In genomic region chr10:614772-615582, GRCh38 we compare ENCODE assay signal across 14 cellular contexts.
DNase-seq lines count a peak whose midpoint lies in the region; ATAC-seq and TF ChIP-seq lines count a peak whose summit lies in the region.
"Had no signal": no experiment of that assay in that cellular context is flagged by ENCODE, and none has a peak within 500 bp of the region (broad histone marks: within the 10 kb centered on the region; RNA-seq: fewer than 3 reads in every experiment).

No MANE protein-coding gene starts in this region.

- peak; percentile 43 to 58 for ATAC-seq in left cardiac atrium
- ATAC-seq: WTC11 had no signal

- no peak for TF ChIP-seq EP300 in transverse colon (IDR thresholded peaks at IDR 0.05; ENCODE audit: low read depth)

- H3K9me3 ChIP-seq in osteoblast (ENCODE audit: low read depth, low read length) (no peaks in the 10 kb centered on the region), transverse colon (no peaks in the 10 kb centered on the region)
- H3K9me3 ChIP-seq: vagina had no signal

- no peak for TF ChIP-seq CTCF in osteoblast (IDR thresholded peaks at IDR 0.05; ENCODE audit: extremely low read depth, low read depth, low read length)
- no peak for TF ChIP-seq CTCF in transverse colon (IDR thresholded peaks at IDR 0.05)

- peaks cover 29% of the 10 kb centered on the region for H4K20me1 ChIP-seq in osteoblast (ENCODE audit: insufficient read depth, low read length)

- DNase-seq in left cardiac atrium = peak; percentile 47
- no peak for DNase-seq in cardiac septum (ENCODE audit: low spot score)
- DNase-seq in globus pallidus (ENCODE audit: low spot score) = peak; percentile 94
- DNase-seq in osteoblast (ENCODE audit: insufficient read length, low spot score, missing footprints) = no peak
- no peak for DNase-seq in transverse colon
- no peak for DNase-seq in cerebellar nuclear complex (lab: John Stamatoyannopoulos, UW)
- no peak for DNase-seq in SW480 (ENCODE audit: low spot score)
- no peak for DNase-seq in activated naive CD4-positive, alpha-beta T cell treated with Interleukin-2 at 50 U/mL for 16 hours
- DNase-seq: DMS79, mesendoderm had no signal

- intact Hi-C loops in left cardiac atrium (cut with DNase I) (no loop called here), cardiac septum (cut with DNase I) (loop anchor here (10.0 kb wide), 1 partner anchor 100 kb away; no protein-coding TSS in a partner anchor), transverse colon (cut with DNase I; ENCODE audit: low total_unique reads) (no loop called here)

- no peaks in the 10 kb centered on the region for H3K27me3 ChIP-seq in osteoblast (ENCODE audit: insufficient read depth, low read length)
- H3K27me3 ChIP-seq in transverse colon = no peaks in the 10 kb centered on the region
- H3K27me3 ChIP-seq: hepatocyte, vagina had no signal

- H3K4me1 ChIP-seq in osteoblast (ENCODE audit: insufficient read depth, low read length) (peaks cover 30% of the 10 kb centered on the region), transverse colon (peaks cover 18 to 54% (median 35%) of the 10 kb centered on the region in 4 donors)

- H3K79me2 ChIP-seq in osteoblast (ENCODE audit: insufficient read depth, low read length) = peaks cover 89% of the 10 kb centered on the region

- H3K4me3 ChIP-seq in osteoblast (ENCODE audit: insufficient read depth, low read length) (no peak overlapping the region), transverse colon (no peak overlapping the region)
- H3K4me3 ChIP-seq: hepatocyte, SK-N-MC, vagina had no signal

- peak overlapping the region; percentile 62 for H3K4me2 ChIP-seq in osteoblast (ENCODE audit: insufficient read depth, low read length)
- H3K4me2 ChIP-seq: hepatocyte had no signal

- H3K27ac ChIP-seq in osteoblast (ENCODE audit: low read depth, low read length) = peak overlapping the region; percentile 10
- H3K27ac ChIP-seq in transverse colon = peak overlapping the region; percentile 19 to 76 (median 70)
- H3K27ac ChIP-seq: hepatocyte, SK-N-MC, vagina had no signal

- no peaks in the 10 kb centered on the region for H3K36me3 ChIP-seq in osteoblast (ENCODE audit: insufficient read depth, low read length)
- H3K36me3 ChIP-seq in transverse colon = no peaks in the 10 kb centered on the region
- H3K36me3 ChIP-seq: vagina had no signal

- in situ Hi-C loops in transverse colon (cut with MboI; ENCODE audit: low pct_ligation_motif_present in 1 of 4, low pct_unique_long_range_greater_than_20kb in 1 of 4, low sequenced_read_pairs in 3 of 4) = no loop called here

- TF ChIP-seq POLR2A in transverse colon (IDR thresholded peaks at IDR 0.05) = no peak

- H2AFZ ChIP-seq in osteoblast (ENCODE audit: low read length) = no peak overlapping the region
- H2AFZ ChIP-seq: hepatocyte had no signal

- 83 to 89% methylated on average over 10 to 25 of the region's 25 CpGs for WGBS in transverse colon (ENCODE audit: low coverage in 1 of 2), 2 donors

Comparison
In these comparisons a context has a peak if more than half of its experiments do, and no peak if none do; other contexts are left out.
1. DNase-seq: peak in left cardiac atrium (single experiment) and globus pallidus (single experiment); none in cardiac septum (single experiment), osteoblast (single experiment), transverse colon (single experiment), cerebellar nuclear complex (0 of 2), SW480 (single experiment) and activated naive CD4-positive, alpha-beta T cell treated with Interleukin-2 at 50 U/mL for 16 hours (single experiment).